26 cellular contexts compared by ENCODE assay signal in the genomic region with DNA sequence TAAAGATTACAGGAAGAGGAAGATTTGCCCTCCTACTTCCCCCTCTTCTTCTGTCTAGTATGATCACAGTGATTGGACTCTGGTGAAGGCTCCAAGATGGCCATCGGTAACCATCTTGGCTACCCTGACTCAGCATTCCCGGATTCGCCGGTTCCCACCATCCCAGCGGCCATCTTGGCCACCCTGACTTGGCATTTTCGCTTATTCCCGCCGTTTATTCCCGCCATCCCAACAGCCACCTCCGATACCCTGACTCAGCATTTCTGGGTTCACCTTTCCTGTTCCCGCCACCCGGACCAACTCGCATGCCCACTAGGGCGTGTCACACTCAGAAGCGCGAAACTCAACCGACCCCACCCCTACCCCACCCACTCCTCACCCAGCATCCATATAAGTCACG.
"Had no signal": no experiment of that assay in that cellular context is flagged by ENCODE, and none has a peak within 500 bp of the region (broad histone marks: within the 10 kb centered on the region; RNA-seq: fewer than 3 reads in every experiment).

No MANE protein-coding gene starts in this region.

- H3K27ac ChIP-seq: dorsolateral prefrontal cortex, epithelial cell of prostate, gastrocnemius medialis, ovary, psoas muscle, skin epidermis, spleen, suprapubic skin, thyroid gland, vagina had no signal

- H3K36me3 Mint-ChIP-seq: natural killer cell had no signal

- H3K27me3 Mint-ChIP-seq: memory B cell; stimulated activated naive CD8-positive, alpha-beta T cell treated with anti-CD3 and anti-CD28 coated beads, Interleukin-15, amount 100 ng/mL, for 72 hours had no signal

- H3K4me3 ChIP-seq: dorsolateral prefrontal cortex, gastrocnemius medialis, lung, ovary, psoas muscle, skin epidermis, spleen, suprapubic skin, thyroid gland, vagina had no signal

- DNase-seq: dorsolateral prefrontal cortex; effector CD4-positive, alpha-beta T cell; foreskin fibroblast; gastrocnemius medialis; head of caudate nucleus; left ventricle myocardium superior; natural killer cell; occipital lobe; ovary; posterior cingulate gyrus; psoas muscle; right cardiac atrium; spleen; stimulated activated CD4-positive, alpha-beta T cell treated with anti-CD3 and anti-CD28 coated beads, Interleukin-4, amount 100 ng/mL, for 4 hours; stimulated activated naive CD4-positive, alpha-beta T cell; stimulated activated naive CD8-positive, alpha-beta T cell treated with anti-CD3 and anti-CD28 coated beads, Interleukin-15, amount 100 ng/mL, for 72 hours; thyroid gland; trophoblast cell had no signal

- FAIRE-seq: keratinocyte had no signal

- H3K4me3 Mint-ChIP-seq: memory B cell; natural killer cell; stimulated activated naive CD8-positive, alpha-beta T cell treated with anti-CD3 and anti-CD28 coated beads, Interleukin-15, amount 100 ng/mL, for 72 hours had no signal

- H3K9me3 Mint-ChIP-seq: natural killer cell had no signal

- H3K9me3 ChIP-seq: gastrocnemius medialis, ovary, psoas muscle, suprapubic skin, thyroid gland, vagina had no signal

- H3K27ac Mint-ChIP-seq: natural killer cell; stimulated activated naive CD8-positive, alpha-beta T cell treated with anti-CD3 and anti-CD28 coated beads, Interleukin-15, amount 100 ng/mL, for 72 hours had no signal

- ATAC-seq: esophagus mucosa; gastrocnemius medialis; left ventricle myocardium superior; natural killer cell; psoas muscle; right cardiac atrium; stimulated activated naive CD8-positive, alpha-beta T cell treated with anti-CD3 and anti-CD28 coated beads, Interleukin-15, amount 100 ng/mL, for 72 hours had no signal

- H3K4me1 ChIP-seq: gastrocnemius medialis, psoas muscle, suprapubic skin, vagina had no signal
